ENCODE assay signal across 16 cellular contexts in the genomic region with DNA sequence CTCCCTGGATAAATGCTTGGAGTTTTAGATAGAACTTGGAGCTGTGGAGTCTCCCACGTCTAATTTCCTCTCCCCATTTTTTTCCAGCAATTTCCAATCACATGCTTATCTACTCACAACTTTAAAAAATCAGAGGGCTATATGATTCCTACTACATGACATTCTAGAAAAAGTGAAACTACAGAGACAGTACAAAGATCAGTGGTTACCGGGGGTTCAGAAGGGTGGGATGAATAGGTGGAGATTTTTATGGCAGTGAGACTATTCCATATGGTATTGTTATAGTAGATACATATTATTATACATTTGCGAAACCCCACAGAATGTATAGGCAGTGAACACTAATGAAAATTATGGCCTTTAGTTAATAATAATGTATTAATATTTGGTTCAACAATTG. TPM values are rescaled to one million over a fixed set of nuclear protein-coding genes. Genes with fewer than 3 reads are reported as not detected.
DNase-seq lines count a peak whose midpoint lies in the region; TF ChIP-seq lines count a peak whose summit lies in the region.
"Had no signal": no experiment of that assay in that cellular context is flagged by ENCODE, and none has a peak within 500 bp of the region (broad histone marks: within the 10 kb centered on the region; RNA-seq: fewer than 3 reads in every experiment).

No MANE protein-coding gene starts in this region.

- H3K4me1 ChIP-seq in Karpas-422 (ENCODE audit: low read length), result peaks cover 61% of the 10 kb centered on the region

- TF ChIP-seq CTCF in 22Rv1 (IDR thresholded peaks at IDR 0.05) (no peak), nephron progenitor cell (IDR thresholded peaks at IDR 0.05) (no peak), osteocyte (IDR thresholded peaks at IDR 0.05) (no peak), mesothelial cell of epicardium (IDR thresholded peaks at IDR 0.05; ENCODE audit: unreplicated experiment) (no peak)

- H3K4me3 Mint-ChIP-seq in nephron progenitor cell (peak overlapping the region; percentile 4), osteocyte (ENCODE audit: unreplicated experiment) (no peak overlapping the region), mesothelial cell of epicardium (no peak overlapping the region)
- H3K4me3 Mint-ChIP-seq: CD4-positive, alpha-beta memory T cell; GM23338 had no signal

- DNase-seq in Karpas-422 (no peak), nephron progenitor cell (no peak), osteocyte (ENCODE audit: extremely low spot score, unreplicated experiment) (no peak), T1000 (lab: John Stamatoyannopoulos, UW) (no peak), mesothelial cell of epicardium (ENCODE audit: low spot score in 2 of 2, unreplicated experiment in 2 of 2) (no peak), NCI-H510A treated with DMSO at 0.1 percent for 48 hours (lab: John Stamatoyannopoulos, UW) (no peak)
- DNase-seq: BE2C; CD4-positive, alpha-beta memory T cell; DMS79 treated with DMSO at 0.1 percent for 48 hours; GDM1; NCI-H1417; NCI-H1930; NCI-H2171 treated with DMSO at 0.1 percent for 48 hours had no signal

- no peaks in the 10 kb centered on the region for H3K9me2 ChIP-seq in Karpas-422 (replicated peaks; ENCODE audit: insufficient read depth, low read length)

- H3K4me2 ChIP-seq in Karpas-422 (ENCODE audit: low read depth, low read length, poor library complexity, severe bottlenecking), result no peak overlapping the region
- H3K4me2 ChIP-seq: GM23338 had no signal

- H3K27me3 ChIP-seq in Karpas-422 (ENCODE audit: low read length), result no peaks in the 10 kb centered on the region
- H3K27me3 ChIP-seq: BE2C had no signal

- H3K9me3 Mint-ChIP-seq in nephron progenitor cell (no peaks in the 10 kb centered on the region), osteocyte (ENCODE audit: unreplicated experiment) (no peaks in the 10 kb centered on the region), mesothelial cell of epicardium (no peaks in the 10 kb centered on the region)
- H3K9me3 Mint-ChIP-seq: CD4-positive, alpha-beta memory T cell; GM23338 had no signal

- no peaks in the 10 kb centered on the region for H3K9me3 ChIP-seq in Karpas-422 (ENCODE audit: low read length)
- H3K9me3 ChIP-seq: BE2C had no signal

- H3K27ac Mint-ChIP-seq in nephron progenitor cell (peak overlapping the region; percentile 40), osteocyte (ENCODE audit: unreplicated experiment) (no peak overlapping the region), mesothelial cell of epicardium (no peak overlapping the region)
- H3K27ac Mint-ChIP-seq: GM23338 had no signal

- H4K20me1 ChIP-seq in Karpas-422 (ENCODE audit: insufficient read depth, low read depth, low read length), result no peaks in the 10 kb centered on the region

- no peak overlapping the region for H3K4me3 ChIP-seq in Karpas-422 (ENCODE audit: low read length)
- H3K4me3 ChIP-seq: GM23338 had no signal

- peaks cover 58% of the 10 kb centered on the region for H3K4me1 Mint-ChIP-seq in nephron progenitor cell
- H3K4me1 Mint-ChIP-seq in osteocyte (ENCODE audit: unreplicated experiment), result peaks cover 24% of the 10 kb centered on the region
- peaks cover 18% of the 10 kb centered on the region for H3K4me1 Mint-ChIP-seq in mesothelial cell of epicardium

- no peak overlapping the region for H3K9ac ChIP-seq in Karpas-422 (ENCODE audit: low read length)

- H3K36me3 ChIP-seq in Karpas-422 (ENCODE audit: insufficient read depth, low read length), result peaks cover 4% of the 10 kb centered on the region; the same call in 1 of the 2 replicates
- H3K36me3 ChIP-seq: BE2C had no signal

- peaks cover 1% of the 10 kb centered on the region for H3K27me3 Mint-ChIP-seq in nephron progenitor cell (ENCODE audit: low read depth, poor library complexity)
- H3K27me3 Mint-ChIP-seq in osteocyte (ENCODE audit: unreplicated experiment), result no peaks in the 10 kb centered on the region
- no peaks in the 10 kb centered on the region for H3K27me3 Mint-ChIP-seq in mesothelial cell of epicardium (ENCODE audit: low read depth)
- H3K27me3 Mint-ChIP-seq: CD4-positive, alpha-beta memory T cell had no signal

- H3K36me3 Mint-ChIP-seq in nephron progenitor cell (ENCODE audit: low read depth) (no peaks in the 10 kb centered on the region), osteocyte (ENCODE audit: unreplicated experiment) (no peaks in the 10 kb centered on the region), mesothelial cell of epicardium (no peaks in the 10 kb centered on the region)

- no peak overlapping the region for H2AFZ ChIP-seq in Karpas-422 (ENCODE audit: low read length)
- H2AFZ ChIP-seq: GM23338 had no signal

- H3K79me2 ChIP-seq in Karpas-422 (ENCODE audit: low read length), result peaks cover 95% of the 10 kb centered on the region

- H3K27ac ChIP-seq in 22Rv1 (peak overlapping the region; percentile 45), Karpas-422 (ENCODE audit: low read length) (peak overlapping the region; percentile 28; the same call in 1 of the 2 replicates), cingulate gyrus (ENCODE audit: low read depth, low read length) (peak overlapping the region; percentile 92)

RNA-seq across cellular contexts. Expression of gene ATF7, which starts 35.5 kb away (rescaled TPM):
- total RNA-seq in Karpas-422 (2014; rRNA removed; shearing (Covaris generic); ENCODE audit: low replicate concordance), result 14.8 and 28.9 TPM in 2 replicates
- total RNA-seq in osteocyte (46.6 and 50.0 TPM in 2 replicates), mesothelial cell of epicardium (35.4 to 38.6 TPM (median 36.3 TPM) in 3 replicates)

Comparison
In these comparisons a context has a peak if more than half of its experiments do, and no peak if none do; other contexts are left out.
1. H3K27ac ChIP-seq: peak in every context shown above with its lines; median percentile 92 in cingulate gyrus; 45 in 22Rv1; 28 in Karpas-422.